9 cellular contexts compared by ENCODE assay signal in the genomic region with DNA sequence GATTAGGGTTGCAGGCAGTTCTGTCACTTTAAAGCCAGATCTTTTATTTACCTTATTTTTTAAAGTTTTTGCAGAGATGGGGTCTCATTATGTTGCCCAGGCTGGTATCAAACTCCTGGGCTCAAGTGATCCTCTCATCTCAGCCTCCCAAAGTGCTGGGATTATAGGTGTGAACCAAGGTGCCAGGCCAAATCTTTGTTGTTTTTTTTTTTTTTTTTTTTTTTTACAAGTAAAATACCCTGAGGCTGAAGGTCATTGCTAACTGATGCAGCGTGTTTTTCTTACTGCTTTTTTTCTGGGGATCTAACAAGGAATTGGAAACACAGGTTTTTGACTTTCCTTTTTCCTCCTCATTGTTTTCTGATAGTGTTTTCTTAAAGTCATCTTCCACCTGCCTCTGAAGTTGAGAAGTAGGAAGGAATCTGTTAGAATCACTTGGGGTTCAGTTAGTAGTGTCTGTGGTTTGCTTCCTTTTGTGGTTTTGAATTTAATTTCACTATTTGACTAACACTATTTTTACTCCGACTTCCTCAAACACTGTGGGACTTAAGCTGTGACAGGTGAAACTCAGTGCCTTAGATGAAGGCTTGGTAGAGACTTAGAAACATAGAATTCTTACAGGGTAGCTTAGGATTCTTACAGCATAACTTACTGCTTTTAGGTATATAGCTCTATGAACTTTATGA. TPM values are rescaled to one million over a fixed set of nuclear protein-coding genes. Genes with fewer than 3 reads are reported as not detected.
DNase-seq lines count a peak whose midpoint lies in the region; ATAC-seq and TF ChIP-seq lines count a peak whose summit lies in the region.
"Had no signal": no experiment of that assay in that cellular context is flagged by ENCODE, and none has a peak within 500 bp of the region (broad histone marks: within the 10 kb centered on the region; RNA-seq: fewer than 3 reads in every experiment).

No MANE protein-coding gene starts in this region.

- H3K4me1 ChIP-seq in GM23248 (ENCODE audit: insufficient read depth) = peaks cover 31% of the 10 kb centered on the region
- peaks cover 32% of the 10 kb centered on the region for H3K4me1 ChIP-seq in Loucy (ENCODE audit: insufficient read depth, low read length, poor library complexity, severe bottlenecking)
- peaks cover 0 to 66% (median 26%) of the 10 kb centered on the region in 4 donors for H3K4me1 ChIP-seq in tibial artery

- intact Hi-C loops in tibial artery (cut with DNase I; ENCODE audit: low total_unique reads) = no loop called here

- no peak overlapping the region for H3K9ac ChIP-seq in GM23248
- H3K9ac ChIP-seq in Loucy (ENCODE audit: low read depth, low read length, poor library complexity, severe bottlenecking) = no peak overlapping the region

- ATAC-seq in GM18505 (IDR thresholded peaks at IDR 0.05; ENCODE audit: unreplicated experiment) (peak; percentile 82), HG03097 (IDR thresholded peaks at IDR 0.05; ENCODE audit: low FRiP score, unreplicated experiment) (no peak)

- H3K27me3 ChIP-seq in GM23248 (replicated peaks; ENCODE audit: insufficient read depth) (no peaks in the 10 kb centered on the region), Loucy (ENCODE audit: insufficient read depth, low read length, poor library complexity, severe bottlenecking) (no peaks in the 10 kb centered on the region), H7 (ENCODE audit: control insufficient read depth, insufficient read depth, low read length) (no peaks in the 10 kb centered on the region), tibial artery (no peaks in the 10 kb centered on the region)

- no peaks in the 10 kb centered on the region for H3K9me3 Mint-ChIP-seq in endothelial cell (ENCODE audit: unreplicated experiment)

- H3K36me3 ChIP-seq in GM23248 (ENCODE audit: low read depth) = peaks cover 28% of the 10 kb centered on the region
- H3K36me3 ChIP-seq in Loucy (ENCODE audit: insufficient read depth, low read length) = peaks cover 31% of the 10 kb centered on the region
- no peaks in the 10 kb centered on the region for H3K36me3 ChIP-seq in H7 (replicated peaks; ENCODE audit: control insufficient read depth, insufficient read depth, low read length)
- peaks cover 4 to 23% (median 6%) of the 10 kb centered on the region in 3 donors for H3K36me3 ChIP-seq in tibial artery

- H3K9me2 ChIP-seq in GM23248 (ENCODE audit: insufficient read depth) = no peaks in the 10 kb centered on the region
- no peaks in the 10 kb centered on the region for H3K9me2 ChIP-seq in Loucy (replicated peaks; ENCODE audit: low read depth, low read length)

- H3K27me3 Mint-ChIP-seq in endothelial cell (ENCODE audit: unreplicated experiment) = no peaks in the 10 kb centered on the region

- no peak overlapping the region for H3K27ac ChIP-seq in GM23248
- H3K27ac ChIP-seq in tibial artery = no peak overlapping the region

- H3K4me1 Mint-ChIP-seq in endothelial cell (ENCODE audit: unreplicated experiment) = peaks cover 28% of the 10 kb centered on the region

- no peak overlapping the region for H3K4me3 Mint-ChIP-seq in endothelial cell (ENCODE audit: unreplicated experiment)

- TF ChIP-seq CTCF in Loucy (conservative IDR thresholded peaks at IDR 0.05; ENCODE audit: low read length) (no peak), endothelial cell (IDR thresholded peaks at IDR 0.05; ENCODE audit: unreplicated experiment) (no peak), tibial artery (IDR thresholded peaks at IDR 0.05) (no peak)

- H4K20me1 ChIP-seq in GM23248 (ENCODE audit: insufficient read depth) (peaks cover 54% of the 10 kb centered on the region), Loucy (ENCODE audit: insufficient read depth, low read length, poor library complexity, severe bottlenecking) (peaks cover 89% of the 10 kb centered on the region)

- H3K79me2 ChIP-seq in GM23248 (ENCODE audit: insufficient read depth) = peaks cover 100% of the 10 kb centered on the region
- peaks cover 69% of the 10 kb centered on the region for H3K79me2 ChIP-seq in Loucy (ENCODE audit: insufficient read depth, low read length)

- WGBS in GM23248 (ENCODE audit: low coverage in 1 of 2, low lambda C conversion rate in 2 of 2, missing lambda C conversion rate in 2 of 2), 2 experiments = 79 to 80% methylated on average over 2 of the region's 2 CpGs

- DNase-seq in GM23248 = no peak
- no peak for DNase-seq in endothelial cell (ENCODE audit: low spot score)
- DNase-seq in H7 = no peak
- DNase-seq in tibial artery = no peak
- DNase-seq in NCI-H1105 (lab: John Stamatoyannopoulos, UW) = no peak

- H3K4me3 ChIP-seq in GM23248 = no peak overlapping the region
- peak overlapping the region; percentile 47 for H3K4me3 ChIP-seq in Loucy (ENCODE audit: low read length, poor library complexity, severe bottlenecking)
- no peak overlapping the region for H3K4me3 ChIP-seq in H7 (ENCODE audit: insufficient read depth, low read depth, low read length)
- no peak overlapping the region for H3K4me3 ChIP-seq in tibial artery
- H3K4me3 ChIP-seq: thoracic aorta had no signal

- H3F3A ChIP-seq in GM23248 (ENCODE audit: insufficient read depth) = peaks cover 50% of the 10 kb centered on the region
- H3F3A ChIP-seq in Loucy (ENCODE audit: low read depth) = no peaks in the 10 kb centered on the region

- in situ Hi-C loops in GM23248 (cut with MboI) = no loop called here

- no peaks in the 10 kb centered on the region for H3K36me3 Mint-ChIP-seq in endothelial cell (ENCODE audit: low read depth, unreplicated experiment)

- TF ChIP-seq POLR2A in GM18505 (IDR thresholded peaks at IDR 0.05; ENCODE audit: borderline replicate concordance, extremely low read depth, insufficient read depth, insufficient read length) = no peak

- peak overlapping the region; percentile 55 for H3K27ac Mint-ChIP-seq in endothelial cell (ENCODE audit: unreplicated experiment)

- no peak overlapping the region for H2AFZ ChIP-seq in GM23248
- H2AFZ ChIP-seq in Loucy (ENCODE audit: low read length) = no peak overlapping the region

- H3K4me2 ChIP-seq in GM23248 (ENCODE audit: unreplicated experiment) (peak overlapping the region; percentile 39), Loucy (ENCODE audit: low read depth, low read length, poor library complexity, severe bottlenecking) (peak overlapping the region; percentile 70)

- no peaks in the 10 kb centered on the region for H3K9me3 ChIP-seq in GM23248 (ENCODE audit: low read depth)
- H3K9me3 ChIP-seq in Loucy (ENCODE audit: insufficient read depth, low read depth, low read length) = no peaks in the 10 kb centered on the region
- no peaks in the 10 kb centered on the region for H3K9me3 ChIP-seq in tibial artery
- H3K9me3 ChIP-seq: thoracic aorta had no signal

RNA-seq across cellular contexts. Expression of a gene that starts 22.2 kb away (rescaled TPM):
- 343 and 439 TPM in 2 replicates for total RNA-seq in GM23248 (2014; rRNA removed; shearing (Covaris generic))
- 162 and 169 TPM in 2 replicates for polyA plus RNA-seq in GM23248 (2016; fragmentation: Nextera tagmentation; extraction: Ambion mirVana)
- total RNA-seq in endothelial cell (ENCODE audit: unreplicated experiment) = 273 TPM
- 202 and 214 TPM in 2 replicates for total RNA-seq in H7 (2014; rRNA removed; shearing (Covaris generic))
